23 cellular contexts compared by ENCODE assay signal in the genomic region with DNA sequence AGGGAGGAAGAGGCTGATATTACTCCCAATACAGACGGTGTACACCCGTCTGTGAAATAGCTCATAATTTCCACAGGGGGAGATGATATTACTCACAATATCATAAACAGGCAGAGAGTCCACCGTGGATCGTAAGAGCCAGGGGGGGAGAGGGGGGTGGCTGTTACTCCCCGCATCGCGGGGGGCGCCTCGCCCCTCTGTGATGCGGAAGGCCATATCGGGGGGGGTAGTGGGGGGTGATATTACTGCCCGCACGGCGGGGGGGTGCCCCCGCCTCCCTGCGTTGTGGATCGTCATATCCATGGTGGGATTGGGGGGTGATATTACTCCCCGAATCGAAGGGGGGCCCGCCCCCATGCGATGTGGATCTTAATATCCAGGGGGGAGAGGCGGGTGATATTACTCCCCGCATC.
DNase-seq lines count a peak whose midpoint lies in the region; ATAC-seq and FAIRE-seq lines count a peak whose summit lies in the region.
"Had no signal": no experiment of that assay in that cellular context is flagged by ENCODE, and none has a peak within 500 bp of the region (broad histone marks: within the 10 kb centered on the region; RNA-seq: fewer than 3 reads in every experiment).

No MANE protein-coding gene starts in this region.

- H3K9me3 Mint-ChIP-seq in activated CD4-positive, alpha-beta T cell treated with anti-CD3 and anti-CD28 coated beads, Interleukin-2, amount 10 ng/mL, durations not matched to agents 24 days and 14 days, result no peaks in the 10 kb centered on the region
- no peaks in the 10 kb centered on the region for H3K9me3 Mint-ChIP-seq in activated naive CD4-positive, alpha-beta T cell treated with anti-CD3 and anti-CD28 coated beads, Interleukin-2, amount 50 U/mL, for 72 hours
- H3K9me3 Mint-ChIP-seq in activated T-helper 17 cell treated with anti-CD3 and anti-CD28 coated beads, Interleukin-2, amount 50 U/mL, for 72 hours, result no peaks in the 10 kb centered on the region
- H3K9me3 Mint-ChIP-seq: CD8-positive, alpha-beta memory T cell; H9; HFFc6 had no signal

- H3K27ac Mint-ChIP-seq in activated CD4-positive, alpha-beta T cell treated with anti-CD3 and anti-CD28 coated beads, Interleukin-2, amount 10 ng/mL, durations not matched to agents 24 days and 14 days, result no peak overlapping the region
- no peak overlapping the region for H3K27ac Mint-ChIP-seq in activated naive CD4-positive, alpha-beta T cell treated with anti-CD3 and anti-CD28 coated beads, Interleukin-2, amount 50 U/mL, for 72 hours
- no peak overlapping the region for H3K27ac Mint-ChIP-seq in activated T-helper 17 cell treated with anti-CD3 and anti-CD28 coated beads, Interleukin-2, amount 50 U/mL, for 72 hours
- H3K27ac Mint-ChIP-seq: CD8-positive, alpha-beta memory T cell; H9; HFFc6 had no signal

- DNase-seq in activated CD4-positive, alpha-beta T cell treated with anti-CD3 and anti-CD28 coated beads, Interleukin-2, amount 10 ng/mL, durations not matched to agents 24 days and 14 days, result peak; percentile 77
- no peak for DNase-seq in activated CD4-positive, alpha-beta T cell treated with anti-CD3 and anti-CD28 coated beads for 1 hour
- DNase-seq in activated naive CD4-positive, alpha-beta T cell treated with anti-CD3 and anti-CD28 coated beads, Interleukin-2, amount 50 U/mL, for 72 hours (ENCODE audit: low spot score in 2 of 2), result no peak
- DNase-seq in activated naive CD4-positive, alpha-beta T cell treated with Interleukin-2 at 50 U/mL for 16 hours, result no peak
- DNase-seq in urothelium cell line (ENCODE audit: low spot score), result no peak
- DNase-seq: 8988T, AML-193, Calu3, DMS153, H9, HFFc6, MM.1S, NCI-H1105 treated with DMSO at 0.1 percent for 48 hours, NCI-H1694, NCI-H2081 treated with DMSO at 0.1 percent for 48 hours, NCI-H2171 treated with DMSO at 0.1 percent for 48 hours, NCI-H524 treated with DMSO at 0.1 percent for 48 hours, Peyer's patch had no signal

- no peak overlapping the region for H3K4me3 Mint-ChIP-seq in activated CD4-positive, alpha-beta T cell treated with anti-CD3 and anti-CD28 coated beads, Interleukin-2, amount 10 ng/mL, durations not matched to agents 24 days and 14 days
- no peak overlapping the region for H3K4me3 Mint-ChIP-seq in activated T-helper 17 cell treated with anti-CD3 and anti-CD28 coated beads, Interleukin-2, amount 50 U/mL, for 72 hours
- H3K4me3 Mint-ChIP-seq: CD8-positive, alpha-beta memory T cell; H9; HFFc6 had no signal

- intact Hi-C loops in activated CD4-positive, alpha-beta T cell treated with anti-CD3 and anti-CD28 coated beads, Interleukin-2, amount 10 ng/mL, durations not matched to agents 24 days and 14 days (cut with micrococcal nuclease), result loop anchor here (5.0 kb wide), 3 partner anchors 34 to 784 kb away; a partner anchor contains a TSS

- peak; percentile 57 to 64 for ATAC-seq in activated naive CD4-positive, alpha-beta T cell treated with anti-CD3 and anti-CD28 coated beads, Interleukin-2, amount 50 U/mL, for 72 hours
- ATAC-seq in activated T-helper 17 cell treated with anti-CD3 and anti-CD28 coated beads, Interleukin-2, amount 50 U/mL, for 72 hours (replicated peaks), result peak; percentile 49
- ATAC-seq in activated CD4-positive, CD25-positive, alpha-beta regulatory T cell treated with anti-CD3 and anti-CD28 coated beads, Interleukin-2, amount 50 U/mL, for 24 hours, result no peak
- no peak for ATAC-seq in HG02973 (IDR thresholded peaks at IDR 0.05; ENCODE audit: unreplicated experiment)

- peak; percentile 55 for FAIRE-seq in urothelium cell line (lab: Jason Lieb, UNC)
- FAIRE-seq: GM12892 had no signal

- no peaks in the 10 kb centered on the region for H3K4me1 Mint-ChIP-seq in activated CD4-positive, alpha-beta T cell treated with anti-CD3 and anti-CD28 coated beads, Interleukin-2, amount 10 ng/mL, durations not matched to agents 24 days and 14 days
- no peaks in the 10 kb centered on the region for H3K4me1 Mint-ChIP-seq in activated T-helper 17 cell treated with anti-CD3 and anti-CD28 coated beads, Interleukin-2, amount 50 U/mL, for 72 hours
- H3K4me1 Mint-ChIP-seq: CD8-positive, alpha-beta memory T cell had no signal

- no peaks in the 10 kb centered on the region for H3K36me3 Mint-ChIP-seq in activated CD4-positive, alpha-beta T cell treated with anti-CD3 and anti-CD28 coated beads, Interleukin-2, amount 10 ng/mL, durations not matched to agents 24 days and 14 days (ENCODE audit: low read depth)
- no peaks in the 10 kb centered on the region for H3K36me3 Mint-ChIP-seq in activated naive CD4-positive, alpha-beta T cell treated with anti-CD3 and anti-CD28 coated beads, Interleukin-2, amount 50 U/mL, for 72 hours
- H3K36me3 Mint-ChIP-seq in activated T-helper 17 cell treated with anti-CD3 and anti-CD28 coated beads, Interleukin-2, amount 50 U/mL, for 72 hours (ENCODE audit: low read depth), result no peaks in the 10 kb centered on the region
- H3K36me3 Mint-ChIP-seq: CD8-positive, alpha-beta memory T cell had no signal

- peaks cover 3% of the 10 kb centered on the region for H3K27me3 Mint-ChIP-seq in activated CD4-positive, alpha-beta T cell treated with anti-CD3 and anti-CD28 coated beads, Interleukin-2, amount 10 ng/mL, durations not matched to agents 24 days and 14 days
- no peaks in the 10 kb centered on the region for H3K27me3 Mint-ChIP-seq in activated T-helper 17 cell treated with anti-CD3 and anti-CD28 coated beads, Interleukin-2, amount 50 U/mL, for 72 hours

Comparison
In these comparisons a context has a peak if more than half of its experiments do, and no peak if none do; other contexts are left out.
1. ATAC-seq: peak in activated naive CD4-positive, alpha-beta T cell treated with anti-CD3 and anti-CD28 coated beads, Interleukin-2, amount 50 U/mL, for 72 hours (2 of 2) and activated T-helper 17 cell treated with anti-CD3 and anti-CD28 coated beads, Interleukin-2, amount 50 U/mL, for 72 hours (single experiment); none in activated CD4-positive, CD25-positive, alpha-beta regulatory T cell treated with anti-CD3 and anti-CD28 coated beads, Interleukin-2, amount 50 U/mL, for 24 hours (0 of 2) and HG02973 (single experiment).